Comparison of ENCODE assay signal across 17 cellular contexts in the genomic region with DNA sequence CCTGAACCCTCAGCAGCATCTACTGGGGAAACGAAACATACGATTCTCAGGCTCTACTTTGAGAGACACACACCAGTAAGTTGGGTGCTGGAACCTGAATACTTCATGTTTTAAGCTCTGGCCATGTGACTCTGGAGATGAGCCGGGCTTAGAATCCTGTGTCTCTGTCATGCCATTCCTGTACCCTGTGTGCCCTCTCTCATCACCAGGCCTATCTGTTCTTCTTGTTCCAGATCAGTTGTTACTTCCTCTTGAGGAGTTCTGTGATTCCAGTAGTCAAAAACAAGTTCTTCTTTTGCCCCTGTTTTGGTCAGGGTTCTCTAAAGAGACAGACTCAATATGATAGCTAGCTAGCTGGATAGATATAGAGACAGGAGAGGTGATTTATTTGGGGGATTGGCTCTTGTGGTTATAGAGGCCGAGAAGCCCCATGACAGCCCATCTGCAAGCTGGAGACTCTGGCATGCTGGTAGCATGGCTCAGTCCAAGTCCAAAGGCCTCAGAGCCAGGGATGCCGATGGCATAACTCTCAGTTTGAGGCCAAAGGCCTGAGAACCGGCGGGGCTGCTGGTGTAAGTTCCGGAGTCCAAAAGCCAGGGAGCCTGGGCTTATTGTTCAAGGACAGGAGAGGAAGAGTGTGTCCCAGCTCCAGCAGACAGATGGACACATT. TPM values are rescaled to one million over a fixed set of nuclear protein-coding genes. Genes with fewer than 3 reads are reported as not detected.
DNase-seq lines count a peak whose midpoint lies in the region; ATAC-seq and TF ChIP-seq lines count a peak whose summit lies in the region.
"Had no signal": no experiment of that assay in that cellular context is flagged by ENCODE, and none has a peak within 500 bp of the region (broad histone marks: within the 10 kb centered on the region; RNA-seq: fewer than 3 reads in every experiment).

No MANE protein-coding gene starts in this region.

- peaks cover 0 to 7% (median 1%) of the 10 kb centered on the region in 4 donors for H3K4me1 ChIP-seq in Peyer's patch
- H3K4me1 ChIP-seq: esophagus squamous epithelium had no signal

- H3K9me3 Mint-ChIP-seq in memory B cell: peaks cover 1% of the 10 kb centered on the region
- no peaks in the 10 kb centered on the region for H3K9me3 Mint-ChIP-seq in stimulated activated naive B cell treated with anti-CD40 and anti-IgM and Interleukin-4, amounts not matched to agents 10 μg/mL and 1 μg/mL and 100 μg/mL, for 72 hours
- no peaks in the 10 kb centered on the region for H3K9me3 Mint-ChIP-seq in nephron progenitor cell
- H3K9me3 Mint-ChIP-seq: activated T-helper 17 cell treated with anti-CD3 and anti-CD28 coated beads, Interleukin-2, amount 50 U/mL, for 72 hours; type B pancreatic cell had no signal

- H3K27me3 ChIP-seq in Peyer's patch: no peaks in the 10 kb centered on the region
- H3K27me3 ChIP-seq: esophagus squamous epithelium had no signal

- TF ChIP-seq CTCF in Peyer's patch (IDR thresholded peaks at IDR 0.05) (no peak), nephron progenitor cell (IDR thresholded peaks at IDR 0.05) (no peak), omental fat pad (IDR thresholded peaks at IDR 0.05) (no peak)

- no peak for TF ChIP-seq POLR2A in Peyer's patch (IDR thresholded peaks at IDR 0.05)

- peaks cover 3% of the 10 kb centered on the region for H3K27me3 Mint-ChIP-seq in memory B cell
- H3K27me3 Mint-ChIP-seq in stimulated activated naive B cell treated with anti-CD40 and anti-IgM and Interleukin-4, amounts not matched to agents 10 μg/mL and 1 μg/mL and 100 μg/mL, for 72 hours: peaks cover 0 to 4% of the 10 kb centered on the region in 2 donors
- peaks cover 3% of the 10 kb centered on the region for H3K27me3 Mint-ChIP-seq in nephron progenitor cell (ENCODE audit: low read depth, poor library complexity)
- H3K27me3 Mint-ChIP-seq: type B pancreatic cell had no signal

- H3K4me3 Mint-ChIP-seq in memory B cell (no peak overlapping the region), nephron progenitor cell (no peak overlapping the region)
- no peak overlapping the region for H3K4me3 Mint-ChIP-seq in stimulated activated naive B cell treated with anti-CD40 and anti-IgM and Interleukin-4, amounts not matched to agents 10 μg/mL and 1 μg/mL and 100 μg/mL, for 72 hours
- H3K4me3 Mint-ChIP-seq: activated T-helper 17 cell treated with anti-CD3 and anti-CD28 coated beads, Interleukin-2, amount 50 U/mL, for 72 hours; type B pancreatic cell had no signal

- peak overlapping the region in 3 of 4 donors; percentile 33 to 51 (median 37) for H3K27ac ChIP-seq in Peyer's patch
- H3K27ac ChIP-seq: RWPE1 had no signal

- intact Hi-C loops in Right ventricle myocardium superior (cut with DNase I): no loop called here

- no peaks in the 10 kb centered on the region for H3K36me3 ChIP-seq in Peyer's patch
- H3K36me3 ChIP-seq: esophagus squamous epithelium had no signal

- peak; percentile 55 for ATAC-seq in Right ventricle myocardium superior (ENCODE audit: poor library complexity)
- ATAC-seq in memory B cell (ENCODE audit: low read depth): no peak
- no peak for ATAC-seq in stimulated activated naive B cell treated with anti-CD40 and anti-IgM and Interleukin-4, amounts not matched to agents 10 μg/mL and 1 μg/mL and 100 μg/mL, for 72 hours (replicated peaks)
- ATAC-seq in omental fat pad (ENCODE audit: low FRiP score): no peak
- ATAC-seq: activated T-helper 17 cell treated with anti-CD3 and anti-CD28 coated beads, Interleukin-2, amount 50 U/mL, for 72 hours had no signal

- no peaks in the 10 kb centered on the region for H3K9me3 ChIP-seq in Peyer's patch
- H3K9me3 ChIP-seq: esophagus squamous epithelium had no signal

- DNase-seq in Peyer's patch (peak in 2 of 3 donors; percentile 77 to 78), Right ventricle myocardium superior (no peak), memory B cell (ENCODE audit: low spot score in 2 of 2) (no peak), nephron progenitor cell (no peak), NCI-H345 (lab: John Stamatoyannopoulos, UW) (no peak), RKO (ENCODE audit: low spot score) (no peak), omental fat pad (ENCODE audit: low spot score) (no peak)
- DNase-seq in stimulated activated naive B cell treated with anti-CD40 and anti-IgM and Interleukin-4, amounts not matched to agents 10 μg/mL and 1 μg/mL and 100 μg/mL, for 72 hours: no peak
- DNase-seq: activated CD8-positive, alpha-beta memory T cell treated with anti-CD3 and anti-CD28 coated beads for 24 hours; esophagus squamous epithelium; NCI-H1048; NCI-H774; stimulated activated naive CD4-positive, alpha-beta T cell; T-helper 1 cell had no signal

- H3K36me3 Mint-ChIP-seq in memory B cell (no peaks in the 10 kb centered on the region), nephron progenitor cell (ENCODE audit: low read depth) (peaks cover 11% of the 10 kb centered on the region)
- no peaks in the 10 kb centered on the region for H3K36me3 Mint-ChIP-seq in stimulated activated naive B cell treated with anti-CD40 and anti-IgM and Interleukin-4, amounts not matched to agents 10 μg/mL and 1 μg/mL and 100 μg/mL, for 72 hours

- H3K4me1 Mint-ChIP-seq in memory B cell (peaks cover 20% of the 10 kb centered on the region), nephron progenitor cell (peaks cover 34% of the 10 kb centered on the region)
- H3K4me1 Mint-ChIP-seq in stimulated activated naive B cell treated with anti-CD40 and anti-IgM and Interleukin-4, amounts not matched to agents 10 μg/mL and 1 μg/mL and 100 μg/mL, for 72 hours: peaks cover 19 to 30% of the 10 kb centered on the region in 2 donors
- H3K4me1 Mint-ChIP-seq: activated T-helper 17 cell treated with anti-CD3 and anti-CD28 coated beads, Interleukin-2, amount 50 U/mL, for 72 hours had no signal

- no peak overlapping the region for H3K4me3 ChIP-seq in Peyer's patch
- H3K4me3 ChIP-seq: esophagus squamous epithelium had no signal

- peak overlapping the region; percentile 64 for H3K27ac Mint-ChIP-seq in memory B cell
- H3K27ac Mint-ChIP-seq in stimulated activated naive B cell treated with anti-CD40 and anti-IgM and Interleukin-4, amounts not matched to agents 10 μg/mL and 1 μg/mL and 100 μg/mL, for 72 hours: peak overlapping the region; percentile 15
- no peak overlapping the region for H3K27ac Mint-ChIP-seq in nephron progenitor cell
- H3K27ac Mint-ChIP-seq: activated T-helper 17 cell treated with anti-CD3 and anti-CD28 coated beads, Interleukin-2, amount 50 U/mL, for 72 hours; type B pancreatic cell had no signal

RNA-seq across cellular contexts. Expression of gene CHN2, which starts 54.3 kb away (rescaled TPM):
- total RNA-seq in Peyer's patch (100 to 1,000 TPM in 3 of 4 donors, 10 to 100 TPM in 1; 29.7 to 159 (median 120) TPM), Right ventricle myocardium superior (17.7 TPM), omental fat pad (10 to 100 TPM in 3 of 4 donors, 1 to 10 TPM in 1; 7.6 to 25.9 (median 17.8) TPM)

Comparison
In these comparisons a context has a peak if more than half of its experiments do, and no peak if none do; other contexts are left out.
1. DNase-seq: peak in Peyer's patch (2 of 3); none in Right ventricle myocardium superior (single experiment), memory B cell (0 of 2), stimulated activated naive B cell treated with anti-CD40 and anti-IgM and Interleukin-4, amounts not matched to agents 10 μg/mL and 1 μg/mL and 100 μg/mL, for 72 hours (single experiment), nephron progenitor cell (single experiment), NCI-H345 (single experiment), RKO (single experiment) and omental fat pad (single experiment).